ENCODE assay signal across 1 cellular context in the genomic region with DNA sequence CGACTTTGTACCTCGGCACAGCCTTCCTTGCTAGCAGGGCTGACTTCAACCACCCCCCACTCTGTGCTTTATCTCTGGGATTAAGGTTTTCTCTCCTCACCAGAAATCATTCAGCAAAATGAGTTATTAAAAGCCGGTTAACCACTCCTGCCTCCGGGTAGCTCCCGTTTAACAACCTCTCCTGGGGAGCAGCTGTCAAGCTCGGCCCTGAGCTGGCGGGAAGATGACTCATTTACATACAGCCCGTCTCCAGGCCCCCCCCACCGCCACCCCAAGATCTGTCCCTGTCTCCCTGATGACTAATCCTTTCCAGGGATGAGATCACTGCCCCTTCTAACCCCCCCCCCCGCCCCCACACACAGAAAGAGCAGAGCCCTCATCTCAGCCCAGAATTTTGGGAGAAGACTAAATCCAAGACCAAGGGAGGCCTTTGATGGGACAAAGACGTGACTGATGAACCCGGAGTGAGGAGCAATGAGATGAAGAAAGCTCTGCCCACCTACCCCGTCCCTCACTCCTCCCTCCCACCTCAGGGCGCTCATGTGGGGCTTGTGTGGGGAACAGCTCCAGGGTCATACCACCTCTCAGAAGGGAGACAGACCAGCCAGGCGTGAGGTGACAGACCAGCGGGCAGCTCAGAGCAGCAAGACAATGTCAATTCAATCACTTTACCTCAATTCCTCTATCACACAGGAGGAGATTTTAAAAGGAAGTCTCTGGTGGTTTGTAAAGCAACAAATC.
A peak's percentile ranks its signal among the peaks of the same experiment; 100 is the strongest.
TF ChIP-seq lines count a peak whose summit lies in the region.

No MANE protein-coding gene starts in this region.

TF ChIP-seq in IMR-90, 13 proteins besides CTCF, POLR2A, EP300 and RAD21 (continued from another document):
- no peak for TF ChIP-seq SMC3 (IDR thresholded peaks at IDR 0.05; ENCODE audit: low read depth, low read length)
- peak; percentile 45; the same call in 1 of the 2 replicates for TF ChIP-seq MAZ (IDR thresholded peaks at IDR 0.05; ENCODE audit: borderline replicate concordance, low read depth, low read length)
